Comparison of ENCODE assay signal across 19 cellular contexts in the genomic region with DNA sequence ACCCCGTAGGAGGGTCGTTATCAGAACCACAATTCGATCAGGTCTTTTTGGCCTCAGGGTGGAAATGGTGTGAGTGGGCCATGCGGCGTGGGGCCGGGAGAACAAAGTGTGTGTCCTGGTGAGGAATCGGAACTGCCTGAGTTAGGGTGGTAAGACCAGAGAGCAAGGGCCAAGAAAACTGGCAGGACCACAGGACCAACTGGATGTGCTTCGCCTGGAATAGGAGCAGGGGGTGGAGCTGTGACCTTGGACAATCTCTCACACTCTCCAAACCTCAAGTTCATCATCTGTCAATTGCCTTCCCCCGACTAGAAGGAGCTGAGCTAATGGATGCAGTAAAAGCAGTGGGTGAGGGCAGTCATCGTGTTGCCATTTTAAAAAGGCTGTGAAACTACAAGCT. TPM values are rescaled to one million over a fixed set of nuclear protein-coding genes. Genes with fewer than 3 reads are reported as not detected.
DNase-seq lines count a peak whose midpoint lies in the region; ATAC-seq and TF ChIP-seq lines count a peak whose summit lies in the region.
"Had no signal": no experiment of that assay in that cellular context is flagged by ENCODE, and none has a peak within 500 bp of the region (broad histone marks: within the 10 kb centered on the region; RNA-seq: fewer than 3 reads in every experiment).

No MANE protein-coding gene starts in this region.

- no peaks in the 10 kb centered on the region for H3K4me1 Mint-ChIP-seq in activated naive CD4-positive, alpha-beta T cell treated with anti-CD3 and anti-CD28 coated beads for 36 hours (ENCODE audit: low read depth)
- H3K4me1 Mint-ChIP-seq in osteocyte (ENCODE audit: unreplicated experiment) (peaks cover 44% of the 10 kb centered on the region), neural progenitor cell (no peaks in the 10 kb centered on the region)
- H3K4me1 Mint-ChIP-seq: activated naive CD4-positive, alpha-beta T cell treated with anti-CD3 and anti-CD28 coated beads, Interleukin-2, amount 50 U/mL, for 24 hours had no signal

- H3K9me3 ChIP-seq in right atrium auricular region: no peaks in the 10 kb centered on the region
- no peaks in the 10 kb centered on the region for H3K9me3 ChIP-seq in mucosa of rectum (ENCODE audit: control insufficient read depth in 2 of 2, low read length in 2 of 2)
- H3K9me3 ChIP-seq in upper lobe of left lung: no peaks in the 10 kb centered on the region
- no peaks in the 10 kb centered on the region for H3K9me3 ChIP-seq in neural progenitor cell (ENCODE audit: low read depth)

- peak; percentile 31 for DNase-seq in cardiac septum (ENCODE audit: low spot score)
- no peak for DNase-seq in right atrium auricular region (ENCODE audit: low spot score)
- DNase-seq in SHP77 treated with DMSO at 0.1 percent for 48 hours (lab: John Stamatoyannopoulos, UW): peak; percentile 41
- no peak for DNase-seq in upper lobe of left lung
- no peak for DNase-seq in activated naive CD4-positive, alpha-beta T cell treated with anti-CD3 and anti-CD28 coated beads for 36 hours
- no peak for DNase-seq in osteocyte (ENCODE audit: extremely low spot score, unreplicated experiment)
- DNase-seq in neural progenitor cell (ENCODE audit: low spot score): no peak
- DNase-seq: activated CD8-positive, alpha-beta T cell treated with anti-CD3 and anti-CD28 coated beads, Interleukin-2, amount 10 ng/mL, durations not matched to agents 7 days and 5 days; activated T-cell treated with anti-CD3 and anti-CD28 coated beads, Interleukin-2, amount 50 U/mL, for 24 hours; CD8-positive, alpha-beta memory T cell; effector memory CD8-positive, alpha-beta T cell; HFFc6; NCI-H2081 treated with DMSO at 0.1 percent for 48 hours; OCI-M1; T1000 had no signal

- H3K4me3 Mint-ChIP-seq in activated naive CD4-positive, alpha-beta T cell treated with anti-CD3 and anti-CD28 coated beads for 36 hours: no peak overlapping the region
- H3K4me3 Mint-ChIP-seq in osteocyte (ENCODE audit: unreplicated experiment) (no peak overlapping the region), neural progenitor cell (no peak overlapping the region)
- H3K4me3 Mint-ChIP-seq: activated CD8-positive, alpha-beta T cell treated with anti-CD3 and anti-CD28 coated beads, Interleukin-2, amount 10 ng/mL, durations not matched to agents 7 days and 5 days; activated naive CD4-positive, alpha-beta T cell treated with anti-CD3 and anti-CD28 coated beads, Interleukin-2, amount 50 U/mL, for 24 hours; activated T-cell treated with anti-CD3 and anti-CD28 coated beads, Interleukin-2, amount 50 U/mL, for 24 hours; CD8-positive, alpha-beta memory T cell; effector memory CD8-positive, alpha-beta T cell; HFFc6 had no signal

- 70 to 74% methylated on average over 10 of the region's 10 CpGs for WGBS in upper lobe of left lung, 2 donors

- peak overlapping the region in 1 of 2 donors; percentile 16 for H3K27ac ChIP-seq in right atrium auricular region
- H3K27ac ChIP-seq in mucosa of rectum (ENCODE audit: low read depth in 2 of 2, low read length in 2 of 2): peak overlapping the region; percentile 61 to 64
- peak overlapping the region; percentile 44 to 76 (median 74) for H3K27ac ChIP-seq in upper lobe of left lung
- H3K27ac ChIP-seq in neural progenitor cell: no peak overlapping the region
- H3K27ac ChIP-seq: KMS-11 had no signal

- H3K27ac Mint-ChIP-seq in activated naive CD4-positive, alpha-beta T cell treated with anti-CD3 and anti-CD28 coated beads for 36 hours: no peak overlapping the region
- H3K27ac Mint-ChIP-seq in osteocyte (ENCODE audit: unreplicated experiment) (no peak overlapping the region), neural progenitor cell (no peak overlapping the region)
- H3K27ac Mint-ChIP-seq: activated CD8-positive, alpha-beta T cell treated with anti-CD3 and anti-CD28 coated beads, Interleukin-2, amount 10 ng/mL, durations not matched to agents 7 days and 5 days; activated naive CD4-positive, alpha-beta T cell treated with anti-CD3 and anti-CD28 coated beads, Interleukin-2, amount 50 U/mL, for 24 hours; activated T-cell treated with anti-CD3 and anti-CD28 coated beads, Interleukin-2, amount 50 U/mL, for 24 hours; HFFc6 had no signal

- no peaks in the 10 kb centered on the region for H3K9me3 Mint-ChIP-seq in activated naive CD4-positive, alpha-beta T cell treated with anti-CD3 and anti-CD28 coated beads for 36 hours
- H3K9me3 Mint-ChIP-seq in osteocyte (ENCODE audit: unreplicated experiment) (no peaks in the 10 kb centered on the region), neural progenitor cell (no peaks in the 10 kb centered on the region)
- H3K9me3 Mint-ChIP-seq: activated naive CD4-positive, alpha-beta T cell treated with anti-CD3 and anti-CD28 coated beads, Interleukin-2, amount 50 U/mL, for 24 hours; activated T-cell treated with anti-CD3 and anti-CD28 coated beads, Interleukin-2, amount 50 U/mL, for 24 hours; CD8-positive, alpha-beta memory T cell; effector memory CD8-positive, alpha-beta T cell; HFFc6 had no signal

- no peaks in the 10 kb centered on the region for H3K27me3 ChIP-seq in right atrium auricular region
- H3K27me3 ChIP-seq in mucosa of rectum (ENCODE audit: control insufficient read depth in 2 of 2, insufficient read depth in 2 of 2, low read length in 2 of 2): no peaks in the 10 kb centered on the region
- no peaks in the 10 kb centered on the region for H3K27me3 ChIP-seq in upper lobe of left lung
- no peaks in the 10 kb centered on the region for H3K27me3 ChIP-seq in neural progenitor cell

- no peak overlapping the region for H3K4me2 ChIP-seq in neural progenitor cell
- H3K4me2 ChIP-seq: KMS-11 had no signal

- TF ChIP-seq POLR2A in upper lobe of left lung (IDR thresholded peaks at IDR 0.05): no peak

- intact Hi-C loops in cardiac septum (cut with DNase I): loop anchor here (10.0 kb wide), 1 partner anchor 64 kb away; a partner anchor contains a TSS
- intact Hi-C loops in activated naive CD4-positive, alpha-beta T cell treated with anti-CD3 and anti-CD28 coated beads for 36 hours (cut with micrococcal nuclease): no loop called here

- H3K4me1 ChIP-seq in right atrium auricular region: peaks cover 0 to 22% of the 10 kb centered on the region in 2 donors
- peaks cover 2 to 13% of the 10 kb centered on the region in 2 donors for H3K4me1 ChIP-seq in mucosa of rectum (ENCODE audit: control insufficient read depth in 2 of 2, insufficient read depth in 2 of 2, low read length in 2 of 2)
- peaks cover 16 to 39% (median 28%) of the 10 kb centered on the region in 4 donors for H3K4me1 ChIP-seq in upper lobe of left lung
- no peaks in the 10 kb centered on the region for H3K4me1 ChIP-seq in neural progenitor cell

- H4K20me1 ChIP-seq in neural progenitor cell (ENCODE audit: low read depth): peaks cover 26% of the 10 kb centered on the region

- no peaks in the 10 kb centered on the region for H3K27me3 Mint-ChIP-seq in activated naive CD4-positive, alpha-beta T cell treated with anti-CD3 and anti-CD28 coated beads for 36 hours (ENCODE audit: low read depth)
- H3K27me3 Mint-ChIP-seq in osteocyte (ENCODE audit: unreplicated experiment): no peaks in the 10 kb centered on the region
- peaks cover 4% of the 10 kb centered on the region for H3K27me3 Mint-ChIP-seq in neural progenitor cell (ENCODE audit: insufficient read depth, low read depth)
- H3K27me3 Mint-ChIP-seq: activated naive CD4-positive, alpha-beta T cell treated with anti-CD3 and anti-CD28 coated beads, Interleukin-2, amount 50 U/mL, for 24 hours; activated T-cell treated with anti-CD3 and anti-CD28 coated beads, Interleukin-2, amount 50 U/mL, for 24 hours had no signal

- no peak for ATAC-seq in upper lobe of left lung (ENCODE audit: low FRiP score in 2 of 2)
- ATAC-seq: activated CD4-positive, CD25-positive, alpha-beta regulatory T cell treated with anti-CD3 and anti-CD28 coated beads, Interleukin-2, amount 50 U/mL, for 24 hours; activated CD8-positive, alpha-beta T cell treated with anti-CD3 and anti-CD28 coated beads, Interleukin-2, amount 10 ng/mL, durations not matched to agents 7 days and 5 days; effector memory CD8-positive, alpha-beta T cell had no signal

- CTCF ChIA-PET in activated naive CD4-positive, alpha-beta T cell treated with anti-CD3 and anti-CD28 coated beads for 36 hours (lab: Charles Lee): interaction anchor here (2.9 kb wide), 1 partner anchor 38 kb away, joined by 16 read pairs; no protein-coding TSS in a partner anchor

- no peak for TF ChIP-seq EP300 in upper lobe of left lung (IDR thresholded peaks at IDR 0.05)

- TF ChIP-seq CTCF in right atrium auricular region (IDR thresholded peaks at IDR 0.05) (no peak), upper lobe of left lung (IDR thresholded peaks at IDR 0.05) (no peak), osteocyte (IDR thresholded peaks at IDR 0.05) (no peak), neural progenitor cell (IDR thresholded peaks at IDR 0.05) (no peak)

- no peaks in the 10 kb centered on the region for H3K36me3 Mint-ChIP-seq in activated naive CD4-positive, alpha-beta T cell treated with anti-CD3 and anti-CD28 coated beads for 36 hours (ENCODE audit: low read depth)
- H3K36me3 Mint-ChIP-seq in osteocyte (ENCODE audit: unreplicated experiment) (peaks cover 2% of the 10 kb centered on the region), neural progenitor cell (peaks cover 1% of the 10 kb centered on the region)
- H3K36me3 Mint-ChIP-seq: activated naive CD4-positive, alpha-beta T cell treated with anti-CD3 and anti-CD28 coated beads, Interleukin-2, amount 50 U/mL, for 24 hours; CD8-positive, alpha-beta memory T cell had no signal

- no peaks in the 10 kb centered on the region for H3F3A ChIP-seq in neural progenitor cell (ENCODE audit: low read depth)

- H3K79me2 ChIP-seq in neural progenitor cell (ENCODE audit: low read depth): no peaks in the 10 kb centered on the region

- H3K4me3 ChIP-seq in right atrium auricular region (no peak overlapping the region), mucosa of rectum (ENCODE audit: low read length in 2 of 2) (no peak overlapping the region), upper lobe of left lung (no peak overlapping the region), neural progenitor cell (no peak overlapping the region)

- no peak overlapping the region for H2AFZ ChIP-seq in neural progenitor cell (replicated peaks)

- H3K36me3 ChIP-seq in right atrium auricular region (no peaks in the 10 kb centered on the region), mucosa of rectum (ENCODE audit: control insufficient read depth in 2 of 2, insufficient read depth in 2 of 2, low read length in 2 of 2) (no peaks in the 10 kb centered on the region), upper lobe of left lung (no peaks in the 10 kb centered on the region), neural progenitor cell (no peaks in the 10 kb centered on the region)

- H3K9ac ChIP-seq in mucosa of rectum (ENCODE audit: low read depth in 1 of 2, low read length in 2 of 2) (peak overlapping the region in 1 of 2 donors; percentile 7), neural progenitor cell (no peak overlapping the region)
- H3K9ac ChIP-seq: KMS-11 had no signal

RNA-seq across cellular contexts. Expression of a gene that starts 59.5 kb away (rescaled TPM):
- 86.6 TPM for total RNA-seq in cardiac septum
- 10 to 100 TPM; 16.3 to 32.1 TPM for total RNA-seq in right atrium auricular region
- total RNA-seq in upper lobe of left lung: 10 to 100 TPM; 15.2 to 41.0 (median 24.1) TPM
- 1 to 10 TPM in 1 of 2 experiments, under 1 TPM in 1; 0.62 to 1.2 TPM for total RNA-seq in activated naive CD4-positive, alpha-beta T cell treated with anti-CD3 and anti-CD28 coated beads for 36 hours
- total RNA-seq in osteocyte: 286 and 288 TPM in 2 replicates
- 60.7 and 83.0 TPM in 2 replicates for total RNA-seq in neural progenitor cell (ENCODE audit: low replicate concordance)

Comparison
In these comparisons a context has a peak if more than half of its experiments do, and no peak if none do; other contexts are left out.
1. DNase-seq: peak in cardiac septum (single experiment) and SHP77 treated with DMSO at 0.1 percent for 48 hours (single experiment); none in right atrium auricular region (single experiment), upper lobe of left lung (0 of 2), activated naive CD4-positive, alpha-beta T cell treated with anti-CD3 and anti-CD28 coated beads for 36 hours (single experiment), osteocyte (single experiment) and neural progenitor cell (single experiment).
2. RNA of a gene that starts 59.5 kb away (total RNA-seq): 286 to 288 TPM in osteocyte, 86.6 TPM in cardiac septum (single experiment), 60.7 to 83.0 TPM in neural progenitor cell, 16.3 to 32.1 TPM in right atrium auricular region and 15.2 to 41.0 TPM in upper lobe of left lung; 0.62 to 1.2 TPM in activated naive CD4-positive, alpha-beta T cell treated with anti-CD3 and anti-CD28 coated beads for 36 hours; every median in the first group is over 4 times any median in the second.